16 cellular contexts compared by ENCODE assay signal in genomic region chr11:114133548-114134329, GRCh38.
DNase-seq lines count a peak whose midpoint lies in the region; ATAC-seq and TF ChIP-seq lines count a peak whose summit lies in the region.
"Had no signal": no experiment of that assay in that cellular context is flagged by ENCODE, and none has a peak within 500 bp of the region (broad histone marks: within the 10 kb centered on the region; RNA-seq: fewer than 3 reads in every experiment).

No MANE protein-coding gene starts in this region.

- H3K27ac ChIP-seq in heart left ventricle = peak overlapping the region in 10 of 12 donors; percentile 8 to 86 (median 70)
- peak overlapping the region; percentile 59 to 96 (median 76) for H3K27ac ChIP-seq in transverse colon
- no peak overlapping the region for H3K27ac ChIP-seq in SK-N-SH (ENCODE audit: low read depth in 2 of 2, low read length in 1 of 2)
- H3K27ac ChIP-seq: A549, foreskin keratinocyte had no signal

- TF ChIP-seq EP300 in transverse colon (IDR thresholded peaks at IDR 0.05; ENCODE audit: low read depth) (no peak), SK-N-SH (IDR thresholded peaks at IDR 0.05; ENCODE audit: borderline replicate concordance in 1 of 2, low read depth in 1 of 2, low read length in 1 of 2) (no peak)

- H3K27ac Mint-ChIP-seq in osteocyte (ENCODE audit: unreplicated experiment) = peak overlapping the region; percentile 74
- H3K27ac Mint-ChIP-seq: activated B cell treated with CpG ODN at 0.5 μM for 24 hours had no signal

- no peaks in the 10 kb centered on the region for H3K79me2 ChIP-seq in SK-N-SH (ENCODE audit: insufficient read depth)

- H3K9ac ChIP-seq in SK-N-SH = no peak overlapping the region

- no peaks in the 10 kb centered on the region for H4K20me1 ChIP-seq in SK-N-SH (ENCODE audit: insufficient read depth)

- no peaks in the 10 kb centered on the region for H3F3A ChIP-seq in SK-N-SH (replicated peaks; ENCODE audit: insufficient read depth)

- H2AFZ ChIP-seq in SK-N-SH (ENCODE audit: low read depth) = no peak overlapping the region

- WGBS in heart left ventricle, 4 donors = 80 to 93% (median 87%) methylated on average over 7 to 9 of the region's 9 CpGs
- 86% methylated on average over 9 of the region's 9 CpGs; no CpG with 5 or more reads in 1 of the 2 donors for WGBS in transverse colon (ENCODE audit: low coverage in 1 of 2), 2 donors
- WGBS in SK-N-SH (ENCODE audit: low lambda C conversion rate) = 46% methylated on average over 9 of the region's 9 CpGs

- intact Hi-C loops in heart left ventricle (cut with DNase I) = loop anchor here in 1 of 10 donors (10.0 kb wide), 1 partner anchor 49 kb away; no protein-coding TSS in a partner anchor
- intact Hi-C loops in left cardiac atrium (cut with DNase I) = no loop called here
- intact Hi-C loops in transverse colon (cut with DNase I; ENCODE audit: low total_unique reads) = no loop called here

- TF ChIP-seq POLR2A in heart left ventricle (IDR thresholded peaks at IDR 0.05) = no peak
- TF ChIP-seq POLR2A in transverse colon (IDR thresholded peaks at IDR 0.05) = no peak

- in situ Hi-C loops in transverse colon (cut with MboI; ENCODE audit: low pct_ligation_motif_present in 1 of 4, low pct_unique_long_range_greater_than_20kb in 1 of 4, low sequenced_read_pairs in 3 of 4) = no loop called here

- no peaks in the 10 kb centered on the region for H3K9me3 ChIP-seq in heart left ventricle
- H3K9me3 ChIP-seq in transverse colon = no peaks in the 10 kb centered on the region
- no peaks in the 10 kb centered on the region for H3K9me3 ChIP-seq in SK-N-SH
- H3K9me3 ChIP-seq: A549, colonic mucosa had no signal

- no peak overlapping the region for H3K4me2 ChIP-seq in SK-N-SH
- H3K4me2 ChIP-seq: A549 had no signal

- H3K27me3 Mint-ChIP-seq in osteocyte (ENCODE audit: unreplicated experiment) = peaks cover 8% of the 10 kb centered on the region

- H3K36me3 ChIP-seq in heart left ventricle (peaks cover 0 to under 1% (median 0%) of the 10 kb centered on the region in 9 donors), transverse colon (no peaks in the 10 kb centered on the region), SK-N-SH (replicated peaks in 1 of 2; ENCODE audit: control insufficient read depth in 1 of 2, insufficient read depth in 2 of 2, low read length in 1 of 2) (no peaks in the 10 kb centered on the region)
- H3K36me3 ChIP-seq: colonic mucosa had no signal

- no peaks in the 10 kb centered on the region for H3K9me2 ChIP-seq in SK-N-SH

- H3K4me1 Mint-ChIP-seq in osteocyte (ENCODE audit: unreplicated experiment) = peaks cover 55% of the 10 kb centered on the region

- no peaks in the 10 kb centered on the region for H3K9me3 Mint-ChIP-seq in osteocyte (ENCODE audit: unreplicated experiment)
- H3K9me3 Mint-ChIP-seq: activated B cell treated with CpG ODN at 0.5 μM for 24 hours had no signal

- DNase-seq in heart left ventricle (no peak), left cardiac atrium (no peak), epithelial cell of proximal tubule (ENCODE audit: low read depth) (no peak), osteocyte (ENCODE audit: extremely low spot score, unreplicated experiment) (no peak), transverse colon (peak; percentile 6), SK-N-SH (no peak), GM03348 (ENCODE audit: low spot score) (no peak)
- DNase-seq: activated B cell treated with CpG ODN at 0.5 μM for 24 hours; activated CD8-positive, alpha-beta memory T cell treated with anti-CD3 and anti-CD28 coated beads, Interleukin-2, amount 50 U/mL, for 48 hours; activated naive CD4-positive, alpha-beta T cell treated with anti-CD3 and anti-CD28 coated beads, Interleukin-2, amount 50 U/mL, for 16 hours; foreskin keratinocyte; NCI-H226 had no signal

- CTCF ChIA-PET in SK-N-SH (lab: Yijun Ruan, JAX) = interaction anchor here (0.8 to 1.2 kb wide), 4 partner anchors 11 to 139 kb away, joined by 3 to 4 read pairs (median 4); no protein-coding TSS in a partner anchor

- TF ChIP-seq RAD21 in SK-N-SH (IDR thresholded peaks at IDR 0.05; ENCODE audit: low read length) = no peak

- peaks cover 69 to 100% (median 99%) of the 10 kb centered on the region in 12 donors for H3K4me1 ChIP-seq in heart left ventricle
- peaks cover 48 to 99% (median 88%) of the 10 kb centered on the region in 4 donors for H3K4me1 ChIP-seq in transverse colon
- H3K4me1 ChIP-seq in SK-N-SH (ENCODE audit: control insufficient read depth in 1 of 2, insufficient read depth in 2 of 2, low read depth in 1 of 2, low read length in 1 of 2) = peaks cover 0 to 4% of the 10 kb centered on the region in 2 experiments; a peak in 1 of 4 replicates
- H3K4me1 ChIP-seq: A549, foreskin keratinocyte had no signal

- POLR2A ChIA-PET in SK-N-SH (lab: Yijun Ruan, JAX) = no interaction called here

- H3K4me3 Mint-ChIP-seq in osteocyte (ENCODE audit: unreplicated experiment) = no peak overlapping the region
- H3K4me3 Mint-ChIP-seq: activated B cell treated with CpG ODN at 0.5 μM for 24 hours had no signal

- H3K36me3 Mint-ChIP-seq in osteocyte (ENCODE audit: unreplicated experiment) = peaks cover 6% of the 10 kb centered on the region

- ATAC-seq in heart left ventricle (no peak), left cardiac atrium (no peak), HG03039 (IDR thresholded peaks at IDR 0.05; ENCODE audit: unreplicated experiment) (no peak)
- ATAC-seq: A549, foreskin keratinocyte had no signal

- H3K4me3 ChIP-seq in heart left ventricle = no peak overlapping the region
- H3K4me3 ChIP-seq in epithelial cell of proximal tubule (ENCODE audit: low read depth, low read length) = no peak overlapping the region
- H3K4me3 ChIP-seq in transverse colon = no peak overlapping the region
- no peak overlapping the region for H3K4me3 ChIP-seq in SK-N-SH (ENCODE audit: low read depth in 2 of 2, low read length in 1 of 2)
- H3K4me3 ChIP-seq: A549, colonic mucosa, skin epidermis had no signal

- H3K27me3 ChIP-seq in heart left ventricle (no peaks in the 10 kb centered on the region), transverse colon (no peaks in the 10 kb centered on the region), SK-N-SH (ENCODE audit: insufficient read depth) (peaks cover 11% of the 10 kb centered on the region; the same call in 1 of the 2 replicates)
- H3K27me3 ChIP-seq: colonic mucosa had no signal

- peak in 1 of 12 donors; percentile 8 for TF ChIP-seq CTCF in heart left ventricle (IDR thresholded peaks at IDR 0.05)
- peak; percentile 24 for TF ChIP-seq CTCF in epithelial cell of proximal tubule (conservative IDR thresholded peaks at IDR 0.05; ENCODE audit: low read depth, low read length)
- no peak for TF ChIP-seq CTCF in osteocyte (IDR thresholded peaks at IDR 0.05)
- no peak for TF ChIP-seq CTCF in transverse colon (IDR thresholded peaks at IDR 0.05)
- TF ChIP-seq CTCF in SK-N-SH (IDR thresholded peaks at IDR 0.05) = no peak

TF ChIP-seq in SK-N-SH, 30 proteins besides CTCF, POLR2A, EP300 and RAD21:
- TF ChIP-seq GABPA (IDR thresholded peaks at IDR 0.05; ENCODE audit: low read depth) (no peak), GATA2 (CRISPR knock-in tag; IDR thresholded peaks at IDR 0.05) (no peak), FOXJ3 (CRISPR knock-in tag; IDR thresholded peaks at IDR 0.05) (no peak), USF2 (IDR thresholded peaks at IDR 0.05; ENCODE audit: borderline replicate concordance, low read depth, low read length) (no peak), USF1 (IDR thresholded peaks at IDR 0.05; ENCODE audit: borderline replicate concordance, low read depth) (no peak), FOXM1 (IDR thresholded peaks at IDR 0.05; ENCODE audit: low read depth) (no peak), ELF1 (IDR thresholded peaks at IDR 0.05) (no peak), RXRA (IDR thresholded peaks at IDR 0.05; ENCODE audit: borderline replicate concordance, low read depth) (no peak), MEF2A (IDR thresholded peaks at IDR 0.05; ENCODE audit: borderline replicate concordance, low read depth) (no peak), EZH2phosphoT487 (IDR thresholded peaks at IDR 0.05; ENCODE audit: borderline replicate concordance, low read depth) (no peak), RCOR1 (IDR thresholded peaks at IDR 0.05; ENCODE audit: low read length) (no peak)
TF ChIP-seq in SK-N-SH: peak in this region for 0.

Comparison
In these comparisons a context has a peak if more than half of its experiments do, and no peak if none do; other contexts are left out.
1. H3K27ac ChIP-seq: peak in heart left ventricle (10 of 12) and transverse colon (4 of 4); none in SK-N-SH (0 of 2).